In genomic region chr6:77468939-77469338, GRCh38 we compare ENCODE assay signal across 29 cellular contexts. TPM values are rescaled to one million over a fixed set of nuclear protein-coding genes. Genes with fewer than 3 reads are reported as not detected.
"Had no signal": no experiment of that assay in that cellular context is flagged by ENCODE, and none has a peak within 500 bp of the region (broad histone marks: within the 10 kb centered on the region; RNA-seq: fewer than 3 reads in every experiment).

No MANE protein-coding gene starts in this region.

- H3K4me1 ChIP-seq: parathyroid adenoma, psoas muscle had no signal

- H3K79me2 ChIP-seq: parathyroid adenoma had no signal

- H3K36me3 ChIP-seq: neural progenitor cell, ovary, spleen, stomach, thoracic aorta, thyroid gland, tibial nerve, upper lobe of left lung, vagina had no signal

- H3K4me3 ChIP-seq: neural progenitor cell, ovary, psoas muscle, skin epidermis, smooth muscle cell, spleen, stomach, thoracic aorta, thyroid gland, tibial nerve, upper lobe of left lung, vagina had no signal

- DNase-seq: natural killer cell; occipital lobe; ovary; posterior cingulate gyrus; psoas muscle; right cardiac atrium; spleen; stimulated activated CD4-positive, alpha-beta T cell treated with anti-CD3 and anti-CD28 coated beads, Interleukin-12 subunit alpha, Interleukin-12 subunit beta, amount 100 ng/mL, for 4 hours; stimulated activated CD4-positive, alpha-beta T cell treated with anti-CD3 and anti-CD28 coated beads, Interleukin-1b, Interleukin-23, amount 100 ng/mL, for 48 hours; stimulated activated CD4-positive, alpha-beta T cell treated with anti-CD3 and anti-CD28 coated beads, Interleukin-4, amount 100 ng/mL, for 1 hour; stimulated activated CD4-positive, alpha-beta T cell treated with anti-CD3 and anti-CD28 coated beads, Interleukin-4, amount 100 ng/mL, for 4 hours; stimulated activated naive B cell treated with anti-CD40 and anti-IgM and Interleukin-4, amounts not matched to agents 10 μg/mL and 1 μg/mL and 100 μg/mL, for 72 hours; stimulated activated naive CD4-positive, alpha-beta T cell treated with Interleukin-2 at 50 U/mL for 16 hours; stomach; thyroid gland; trophoblast cell; upper lobe of left lung had no signal

- H3K27me3 ChIP-seq: ovary, thyroid gland, vagina had no signal

- H3K4me2 ChIP-seq: neural progenitor cell, smooth muscle cell had no signal

- H2AFZ ChIP-seq: neural progenitor cell, parathyroid adenoma had no signal

- H3K27ac ChIP-seq: neural progenitor cell, ovary, parathyroid adenoma, psoas muscle, skin epidermis, spleen, stomach, thoracic aorta, thyroid gland, tibial nerve, upper lobe of left lung, vagina had no signal

- H3K9ac ChIP-seq: neural progenitor cell, parathyroid adenoma had no signal

- H3K9me3 ChIP-seq: ovary, psoas muscle, stomach, thoracic aorta, thyroid gland, tibial nerve, upper lobe of left lung, vagina had no signal

- ATAC-seq: natural killer cell; psoas muscle; right cardiac atrium; sciatic nerve; stimulated activated effector memory CD8-positive, alpha-beta T cell treated with anti-CD3 and anti-CD28 coated beads, Interleukin-12 subunit alpha, Interleukin-12 subunit beta, amount 100 ng/mL, for 72 hours; stimulated activated naive B cell treated with anti-CD40 and anti-IgM and Interleukin-4, amounts not matched to agents 10 μg/mL and 1 μg/mL and 100 μg/mL, for 72 hours had no signal

- FAIRE-seq: urothelium cell line had no signal

RNA-seq across cellular contexts. Expression of gene HTR1B, which starts 5.6 kb away (rescaled TPM):
- total RNA-seq: osteoblast, psoas muscle, right cardiac atrium, smooth muscle cell, subcutaneous adipose tissue, vagina had no signal
- polyA plus RNA-seq: right cardiac atrium, spleen had no signal
